Comparison of ENCODE assay signal across 24 cellular contexts in genomic region chr1:230747886-230748800, GRCh38. TPM values are rescaled to one million over a fixed set of nuclear protein-coding genes. Genes with fewer than 3 reads are reported as not detected.
A peak's percentile ranks its signal among the peaks of the same experiment; 100 is the strongest.
DNase-seq lines count a peak whose midpoint lies in the region; ATAC-seq and TF ChIP-seq lines count a peak whose summit lies in the region.
"Had no signal": no experiment of that assay in that cellular context is flagged by ENCODE, and none has a peak within 500 bp of the region (broad histone marks: within the 10 kb centered on the region; RNA-seq: fewer than 3 reads in every experiment).

No MANE protein-coding gene starts in this region.

- TF ChIP-seq CTCF in spleen (IDR thresholded peaks at IDR 0.05 in 8 of 11, conservative IDR thresholded peaks at IDR 0.05 in 3 of 11) = no peak

- ATAC-seq in right cardiac atrium (peak; percentile 54 to 69), GM19023 (IDR thresholded peaks at IDR 0.05; ENCODE audit: unreplicated experiment) (no peak), GM21786 (IDR thresholded peaks at IDR 0.05; ENCODE audit: unreplicated experiment) (no peak)
- ATAC-seq: activated CD8-positive, alpha-beta T cell treated with anti-CD3 and anti-CD28 coated beads, Interleukin-2, amount 10 ng/mL, durations not matched to agents 7 days and 5 days; activated T-cell treated with anti-CD3 and anti-CD28 coated beads, Interleukin-2, amount 50 U/mL, for 4 hours; foreskin keratinocyte; stimulated activated naive CD8-positive, alpha-beta T cell treated with anti-CD3 and anti-CD28 coated beads, Interleukin-15, Interleukin-2, amounts not matched to agents 100 U/mL and 50 U/mL, for 24 hours had no signal

- intact Hi-C loops in right cardiac atrium (cut with DNase I) (no loop called here), spleen (cut with DNase I; ENCODE audit: low total_unique reads) (no loop called here)

- DNase-seq in DMS53 treated with DMSO at 0.1 percent for 48 hours (lab: John Stamatoyannopoulos, UW; ENCODE audit: unreplicated experiment) (peak; percentile 63), NCI-H2171 (lab: John Stamatoyannopoulos, UW) (peak; percentile 53), right cardiac atrium (peak in 1 of 3 donors; percentile 68), spleen (peak; percentile 59), NCI-H2107 (lab: John Stamatoyannopoulos, UW) (no peak)
- DNase-seq: activated B cell treated with CpG ODN at 0.5 μM for 24 hours; activated CD8-positive, alpha-beta T cell treated with anti-CD3 and anti-CD28 coated beads, Interleukin-2, amount 10 ng/mL, durations not matched to agents 7 days and 5 days; activated naive CD8-positive, alpha-beta T cell treated with anti-CD3 and anti-CD28 coated beads, Interleukin-2, amount 10 ng/mL, durations not matched to agents 7 days and 5 days; activated T-cell treated with anti-CD3 and anti-CD28 coated beads, Interleukin-2, amount 50 U/mL, for 4 hours; BE2C; foreskin keratinocyte; GF-D8; KG1; kidney glomerular epithelial cell; retina; stimulated activated naive CD8-positive, alpha-beta T cell treated with anti-CD3 and anti-CD28 coated beads, Interleukin-15, Interleukin-2, amounts not matched to agents 100 U/mL and 50 U/mL, for 24 hours had no signal

- H3K9me3 ChIP-seq in right cardiac atrium (ENCODE audit: control insufficient read depth, low read length) (no peaks in the 10 kb centered on the region), spleen (no peaks in the 10 kb centered on the region)
- H3K9me3 ChIP-seq: BE2C, SJSA1, vagina had no signal

- WGBS in right cardiac atrium = 66% methylated on average over 16 of the region's 16 CpGs
- 81 to 92% (median 84%) methylated on average over 11 to 16 of the region's 16 CpGs for WGBS in spleen, 5 donors

- H3K4me1 ChIP-seq in right cardiac atrium (ENCODE audit: control insufficient read depth, insufficient read depth, low read length) (no peaks in the 10 kb centered on the region), spleen (peaks cover 0 to 6% (median 0%) of the 10 kb centered on the region in 6 donors)
- H3K4me1 ChIP-seq: BE2C, foreskin keratinocyte, SJSA1, vagina had no signal

- no peak for TF ChIP-seq POLR2A in spleen (IDR thresholded peaks at IDR 0.05)

- H3K4me3 ChIP-seq in right cardiac atrium (ENCODE audit: low read length) = no peak overlapping the region
- H3K4me3 ChIP-seq in spleen = no peak overlapping the region
- H3K4me3 ChIP-seq: GM12878, SJSA1, vagina had no signal

- H3K27ac ChIP-seq in right cardiac atrium (ENCODE audit: low read length) = no peak overlapping the region
- no peak overlapping the region for H3K27ac ChIP-seq in spleen
- H3K27ac ChIP-seq: epithelial cell of prostate, foreskin keratinocyte, SJSA1, vagina had no signal

- no peaks in the 10 kb centered on the region for H3K36me3 ChIP-seq in spleen
- H3K36me3 ChIP-seq: BE2C, SJSA1, vagina had no signal

- H3K27me3 ChIP-seq in right cardiac atrium (ENCODE audit: control insufficient read depth, insufficient read depth) = no peaks in the 10 kb centered on the region
- no peaks in the 10 kb centered on the region for H3K27me3 ChIP-seq in spleen (replicated peaks in 1 of 7)
- H3K27me3 ChIP-seq: BE2C, foreskin keratinocyte, SJSA1, vagina had no signal

RNA-seq across cellular contexts. Expression of gene CAPN9, which starts 1.0 kb away (rescaled TPM):
- total RNA-seq in right cardiac atrium (under 1 TPM; 0.23 to 0.53 (median 0.28) TPM), spleen (not detected)
- polyA plus RNA-seq in right cardiac atrium (0.25 TPM), spleen (under 1 TPM in 1 of 3 donors, not detected in 2; 0.05 TPM)
- total RNA-seq: activated B cell treated with CpG ODN at 0.5 μM for 24 hours; activated CD8-positive, alpha-beta T cell treated with anti-CD3 and anti-CD28 coated beads, Interleukin-2, amount 10 ng/mL, durations not matched to agents 7 days and 5 days; activated naive CD8-positive, alpha-beta T cell treated with anti-CD3 and anti-CD28 coated beads, Interleukin-2, amount 10 ng/mL, durations not matched to agents 7 days and 5 days; activated T-cell treated with anti-CD3 and anti-CD28 coated beads, Interleukin-2, amount 50 U/mL, for 4 hours; dermis microvascular lymphatic vessel endothelial cell; foreskin keratinocyte; GM12878; SJSA1; T-helper 2 cell treated with Interferon-gamma antibody and Interleukin-4, amounts not matched to agents 100 ng/mL and 5 ng/mL, for 36 hours; vagina had no signal
- polyA plus RNA-seq: foreskin keratinocyte, GM12878 had no signal

RNA-seq across cellular contexts. Expression of gene AGT, which starts 34.2 kb away (rescaled TPM):
- total RNA-seq in right cardiac atrium = 100 to 1,000 TPM; 114 to 168 (median 140) TPM
- polyA plus RNA-seq in right cardiac atrium = 121 TPM
- under 1 TPM in 5 of 7 donors, not detected in 2; 0.13 to 0.26 (median 0.19) TPM for total RNA-seq in spleen
- under 1 TPM; 0.06 to 0.17 (median 0.07) TPM for polyA plus RNA-seq in spleen
- total RNA-seq: activated B cell treated with CpG ODN at 0.5 μM for 24 hours; activated CD8-positive, alpha-beta T cell treated with anti-CD3 and anti-CD28 coated beads, Interleukin-2, amount 10 ng/mL, durations not matched to agents 7 days and 5 days; activated naive CD8-positive, alpha-beta T cell treated with anti-CD3 and anti-CD28 coated beads, Interleukin-2, amount 10 ng/mL, durations not matched to agents 7 days and 5 days; dermis microvascular lymphatic vessel endothelial cell; foreskin keratinocyte; SJSA1; T-helper 2 cell treated with Interferon-gamma antibody and Interleukin-4, amounts not matched to agents 100 ng/mL and 5 ng/mL, for 36 hours had no signal
- polyA plus RNA-seq: foreskin keratinocyte, GM12878 had no signal

Comparison
In these comparisons a context has a peak if more than half of its experiments do, and no peak if none do; other contexts are left out.
1. ATAC-seq: peak in right cardiac atrium (2 of 2); none in GM19023 (single experiment) and GM21786 (single experiment).
2. RNA of gene AGT, which starts 34.2 kb away (total RNA-seq): 114 to 168 TPM in right cardiac atrium; 0.13 to 0.26 TPM in spleen; every median in the first group is over 10 times any median in the second.